34 cellular contexts compared by ENCODE assay signal in the genomic region with DNA sequence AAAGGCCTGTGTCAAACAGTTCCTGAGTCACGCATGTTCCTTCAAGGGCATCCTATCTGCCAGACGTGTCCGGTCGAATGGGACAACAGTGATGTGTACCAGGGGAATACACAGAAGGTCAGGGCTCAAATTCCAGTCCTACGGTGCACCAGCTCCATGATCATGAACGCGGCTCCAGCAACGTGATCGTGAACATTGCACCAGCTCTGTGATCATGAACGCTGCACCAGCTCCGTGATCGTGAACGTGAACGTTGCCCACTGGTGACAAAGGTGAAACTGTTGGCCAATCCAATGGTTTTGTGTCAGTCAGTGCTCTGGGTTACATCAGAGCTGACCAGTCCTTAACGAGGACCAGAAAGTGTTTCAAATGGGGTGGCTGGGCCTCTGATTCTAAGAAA. TPM values are rescaled to one million over a fixed set of nuclear protein-coding genes. Genes with fewer than 3 reads are reported as not detected.
"Had no signal": no experiment of that assay in that cellular context is flagged by ENCODE, and none has a peak within 500 bp of the region (broad histone marks: within the 10 kb centered on the region; RNA-seq: fewer than 3 reads in every experiment).

No MANE protein-coding gene starts in this region.

- ATAC-seq: activated CD4-positive, CD25-positive, alpha-beta regulatory T cell treated with anti-CD3 and anti-CD28 coated beads, Interleukin-2, amount 50 U/mL, for 24 hours; activated CD8-positive, alpha-beta memory T cell treated with anti-CD3 and anti-CD28 coated beads, Interleukin-2, amount 10 ng/mL, durations not matched to agents 7 days and 5 days; activated CD8-positive, alpha-beta T cell treated with anti-CD3 and anti-CD28 coated beads, Interleukin-2, amount 10 ng/mL, durations not matched to agents 7 days and 5 days; activated naive CD8-positive, alpha-beta T cell treated with anti-CD3 and anti-CD28 coated beads, Interleukin-2, amount 50 U/mL, for 24 hours; body of pancreas; gastroesophageal sphincter; T-helper 17 cell had no signal

- H3K27me3 Mint-ChIP-seq: T-helper 17 cell had no signal

- H3K36me3 ChIP-seq: adrenal gland, colonic mucosa, esophagus squamous epithelium, gastroesophageal sphincter, WERI-Rb-1 had no signal

- H3K4me3 Mint-ChIP-seq: activated B cell treated with CpG ODN at 0.5 μM for 24 hours; activated CD8-positive, alpha-beta memory T cell treated with anti-CD3 and anti-CD28 coated beads, Interleukin-2, amount 10 ng/mL, durations not matched to agents 7 days and 5 days; activated CD8-positive, alpha-beta T cell treated with anti-CD3 and anti-CD28 coated beads, Interleukin-2, amount 10 ng/mL, durations not matched to agents 7 days and 5 days; activated naive CD4-positive, alpha-beta T cell treated with anti-CD3 and anti-CD28 coated beads for 36 hours; activated naive CD4-positive, alpha-beta T cell treated with anti-CD3 and anti-CD28 coated beads, Interleukin-2, amount 50 U/mL, for 24 hours; activated naive CD8-positive, alpha-beta T cell treated with anti-CD3 and anti-CD28 coated beads for 36 hours; activated naive CD8-positive, alpha-beta T cell treated with anti-CD3 and anti-CD28 coated beads, Interleukin-2, amount 50 U/mL, for 24 hours; activated T-helper 1 cell treated with anti-CD3 and anti-CD28 coated beads, Interleukin-12 subunit alpha, Interleukin-12 subunit beta, Interleukin-2, Interleukin-4 antibody, amounts not matched to agents 30 ng/mL and 10 ng/mL and 1 ng/mL, durations not matched to agents 14 hours and 24 hours and 36 hours; T-helper 17 cell; T-helper 2 cell treated with Interferon-gamma antibody and Interleukin-4, amounts not matched to agents 5 μg/mL and 100 μg/mL, for 36 hours had no signal

- H3K36me3 Mint-ChIP-seq: activated CD8-positive, alpha-beta memory T cell treated with anti-CD3 and anti-CD28 coated beads, Interleukin-2, amount 10 ng/mL, durations not matched to agents 7 days and 5 days; activated naive CD4-positive, alpha-beta T cell treated with anti-CD3 and anti-CD28 coated beads, Interleukin-2, amount 50 U/mL, for 24 hours; activated naive CD8-positive, alpha-beta T cell treated with anti-CD3 and anti-CD28 coated beads for 36 hours had no signal

- H3K4me1 Mint-ChIP-seq: activated CD8-positive, alpha-beta memory T cell treated with anti-CD3 and anti-CD28 coated beads, Interleukin-2, amount 10 ng/mL, durations not matched to agents 7 days and 5 days; activated naive CD4-positive, alpha-beta T cell treated with anti-CD3 and anti-CD28 coated beads, Interleukin-2, amount 50 U/mL, for 24 hours; activated naive CD8-positive, alpha-beta T cell treated with anti-CD3 and anti-CD28 coated beads for 36 hours; T-helper 17 cell had no signal

- H3K9me3 ChIP-seq: adrenal gland, colonic mucosa had no signal

- H3K4me3 ChIP-seq: adrenal gland, body of pancreas, colonic mucosa, esophagus squamous epithelium, gastroesophageal sphincter had no signal

- H3K27me3 ChIP-seq: adrenal gland, body of pancreas had no signal

- DNase-seq: activated B cell treated with CpG ODN at 0.5 μM for 24 hours; activated CD4-positive, alpha-beta T cell treated with anti-CD3 and anti-CD28 coated beads for 48 hours; activated CD4-positive, alpha-beta T cell treated with anti-CD3 and anti-CD28 coated beads, Interleukin-2, amount 50 U/mL, for 1 hour; activated CD4-positive, alpha-beta T cell treated with anti-CD3 and anti-CD28 coated beads, Interleukin-2, amount 50 U/mL, for 48 hours; activated CD8-positive, alpha-beta memory T cell treated with anti-CD3 and anti-CD28 coated beads, Interleukin-2, amount 10 ng/mL, durations not matched to agents 7 days and 5 days; activated CD8-positive, alpha-beta memory T cell treated with anti-CD3 and anti-CD28 coated beads, Interleukin-2, amount 50 U/mL, for 4 hours; activated CD8-positive, alpha-beta T cell treated with anti-CD3 and anti-CD28 coated beads, Interleukin-2, amount 10 ng/mL, durations not matched to agents 7 days and 5 days; activated effector memory CD4-positive, alpha-beta T cell treated with anti-CD3 and anti-CD28 coated beads, Interleukin-2, amount 50 U/mL, for 16 hours; activated naive CD4-positive, alpha-beta T cell treated with anti-CD3 and anti-CD28 coated beads for 36 hours; activated naive CD8-positive, alpha-beta T cell treated with anti-CD3 and anti-CD28 coated beads for 36 hours; activated naive CD8-positive, alpha-beta T cell treated with anti-CD3 and anti-CD28 coated beads, Interleukin-2, amount 50 U/mL, for 24 hours; activated T-cell treated with anti-CD3 and anti-CD28 coated beads, Interleukin-2, amount 50 U/mL, for 1 hour; activated T-cell treated with anti-CD3 and anti-CD28 coated beads, Interleukin-2, amount 50 U/mL, for 48 hours; amygdala; body of pancreas; central memory CD4-positive, alpha-beta T cell; cerebellar nuclear complex; colonic mucosa; effector CD8-positive, alpha-beta T cell; esophagus squamous epithelium; foreskin melanocyte; T-helper 1 cell; T-helper 17 cell; T1000; WERI-Rb-1 had no signal

- H3K27ac ChIP-seq: adrenal gland, body of pancreas, colonic mucosa, epithelial cell of prostate, esophagus squamous epithelium, gastroesophageal sphincter, WERI-Rb-1 had no signal

- H3K4me1 ChIP-seq: colonic mucosa had no signal

- H3K27ac Mint-ChIP-seq: activated B cell treated with CpG ODN at 0.5 μM for 24 hours; activated CD8-positive, alpha-beta memory T cell treated with anti-CD3 and anti-CD28 coated beads, Interleukin-2, amount 10 ng/mL, durations not matched to agents 7 days and 5 days; activated CD8-positive, alpha-beta T cell treated with anti-CD3 and anti-CD28 coated beads, Interleukin-2, amount 10 ng/mL, durations not matched to agents 7 days and 5 days; activated naive CD4-positive, alpha-beta T cell treated with anti-CD3 and anti-CD28 coated beads for 36 hours; activated naive CD4-positive, alpha-beta T cell treated with anti-CD3 and anti-CD28 coated beads, Interleukin-2, amount 50 U/mL, for 24 hours; activated naive CD8-positive, alpha-beta T cell treated with anti-CD3 and anti-CD28 coated beads for 36 hours; activated naive CD8-positive, alpha-beta T cell treated with anti-CD3 and anti-CD28 coated beads, Interleukin-2, amount 50 U/mL, for 24 hours; activated T-helper 1 cell treated with anti-CD3 and anti-CD28 coated beads, Interleukin-12 subunit alpha, Interleukin-12 subunit beta, Interleukin-2, Interleukin-4 antibody, amounts not matched to agents 30 ng/mL and 10 ng/mL and 1 ng/mL, durations not matched to agents 14 hours and 24 hours and 36 hours; activated T-helper 2 cell treated with anti-CD3 and anti-CD28 coated beads, Interferon-gamma antibody, Interleukin-2, Interleukin-4, amounts not matched to agents 10 μg/mL and 5 μg/mL and 100 μg/mL, durations not matched to agents 14 hours and 24 hours and 36 hours; T-helper 17 cell; T-helper 2 cell treated with Interferon-gamma antibody and Interleukin-4, amounts not matched to agents 5 μg/mL and 100 μg/mL, for 36 hours had no signal

- H3K9me3 Mint-ChIP-seq: activated B cell treated with CpG ODN at 0.5 μM for 24 hours; activated naive CD8-positive, alpha-beta T cell treated with anti-CD3 and anti-CD28 coated beads, Interleukin-2, amount 50 U/mL, for 24 hours had no signal

RNA-seq across cellular contexts. Expression of a gene that starts 4.3 kb away (rescaled TPM):
- total RNA-seq: fibroblast of villous mesenchyme had no signal
